15 cellular contexts compared by ENCODE assay signal in genomic region chr2:65107530-65107929, GRCh38. TPM values are rescaled to one million over a fixed set of nuclear protein-coding genes. Genes with fewer than 3 reads are reported as not detected.
DNase-seq lines count a peak whose midpoint lies in the region; ATAC-seq, FAIRE-seq and TF ChIP-seq lines count a peak whose summit lies in the region.
"Had no signal": no experiment of that assay in that cellular context is flagged by ENCODE, and none has a peak within 500 bp of the region (broad histone marks: within the 10 kb centered on the region; RNA-seq: fewer than 3 reads in every experiment).

No MANE protein-coding gene starts in this region.

- H3K36me3 ChIP-seq in heart left ventricle (peaks cover 0 to 47% (median 20%) of the 10 kb centered on the region in 9 donors), lower lobe of right lung (peaks cover 26% of the 10 kb centered on the region), subcutaneous abdominal adipose tissue (ENCODE audit: control insufficient read depth in 5 of 5, insufficient read depth in 5 of 5, low read length in 5 of 5) (peaks cover 0 to 28% (median 11%) of the 10 kb centered on the region in 5 donors), Karpas-422 (ENCODE audit: insufficient read depth, low read length) (peaks cover 23% of the 10 kb centered on the region; the same call in 1 of the 2 replicates)

- peaks cover 34% of the 10 kb centered on the region for H4K20me1 ChIP-seq in Karpas-422 (ENCODE audit: insufficient read depth, low read depth, low read length)

- peak overlapping the region; percentile 52 for H3K27ac Mint-ChIP-seq in activated naive CD4-positive, alpha-beta T cell treated with anti-CD3 and anti-CD28 coated beads, Interleukin-2, amount 50 U/mL, for 24 hours
- no peak overlapping the region for H3K27ac Mint-ChIP-seq in activated naive CD4-positive, alpha-beta T cell treated with anti-CD3 and anti-CD28 coated beads for 36 hours

- WGBS in heart left ventricle, 4 donors: 89 to 91% (median 90%) methylated on average over 5 of the region's 5 CpGs

- H3K4me1 ChIP-seq in heart left ventricle (peaks cover 0 to 40% (median 17%) of the 10 kb centered on the region in 12 donors), lower lobe of right lung (peaks cover 30% of the 10 kb centered on the region), subcutaneous abdominal adipose tissue (ENCODE audit: control insufficient read depth in 5 of 5, insufficient read depth in 5 of 5, low read length in 5 of 5) (peaks cover 0 to 20% (median 13%) of the 10 kb centered on the region in 5 donors), Karpas-422 (ENCODE audit: low read length) (no peaks in the 10 kb centered on the region; the same call in 1 of the 2 replicates)

- CTCF ChIA-PET in activated naive CD4-positive, alpha-beta T cell treated with anti-CD3 and anti-CD28 coated beads for 36 hours (lab: Charles Lee): interaction anchor here (0.7 kb wide), 1 partner anchor 616 kb away, joined by 4 read pairs; no protein-coding TSS in a partner anchor

- peak in 3 of 4 donors; percentile 41 to 53 (median 45) for ATAC-seq in heart left ventricle
- ATAC-seq in lower lobe of right lung: peak; percentile 67 to 79
- no peak for ATAC-seq in activated CD4-positive, CD25-positive, alpha-beta regulatory T cell treated with anti-CD3 and anti-CD28 coated beads, Interleukin-2, amount 50 U/mL, for 24 hours

- H3K9me2 ChIP-seq in Karpas-422 (replicated peaks; ENCODE audit: insufficient read depth, low read length): no peaks in the 10 kb centered on the region

- H3K9ac ChIP-seq in subcutaneous abdominal adipose tissue (ENCODE audit: low read length in 5 of 5): no peak overlapping the region
- no peak overlapping the region for H3K9ac ChIP-seq in Karpas-422 (ENCODE audit: low read length)

- peaks cover 97% of the 10 kb centered on the region for H3K79me2 ChIP-seq in Karpas-422 (ENCODE audit: low read length)

- no peak overlapping the region for H3K4me2 ChIP-seq in Karpas-422 (ENCODE audit: low read depth, low read length, poor library complexity, severe bottlenecking)

- H3K27me3 ChIP-seq in heart left ventricle (no peaks in the 10 kb centered on the region), lower lobe of right lung (ENCODE audit: low read depth) (no peaks in the 10 kb centered on the region), subcutaneous abdominal adipose tissue (ENCODE audit: control insufficient read depth in 5 of 5, insufficient read depth in 4 of 5, low read length in 5 of 5) (no peaks in the 10 kb centered on the region), Karpas-422 (ENCODE audit: low read length) (no peaks in the 10 kb centered on the region)

- H3K9me3 Mint-ChIP-seq in activated naive CD4-positive, alpha-beta T cell treated with anti-CD3 and anti-CD28 coated beads, Interleukin-2, amount 50 U/mL, for 24 hours: no peaks in the 10 kb centered on the region
- H3K9me3 Mint-ChIP-seq in activated naive CD4-positive, alpha-beta T cell treated with anti-CD3 and anti-CD28 coated beads for 36 hours: no peaks in the 10 kb centered on the region

- H3K4me3 Mint-ChIP-seq in activated naive CD4-positive, alpha-beta T cell treated with anti-CD3 and anti-CD28 coated beads, Interleukin-2, amount 50 U/mL, for 24 hours: no peak overlapping the region
- H3K4me3 Mint-ChIP-seq in activated naive CD4-positive, alpha-beta T cell treated with anti-CD3 and anti-CD28 coated beads for 36 hours: no peak overlapping the region

- TF ChIP-seq CTCF in heart left ventricle (IDR thresholded peaks at IDR 0.05): no peak
- TF ChIP-seq CTCF in lower lobe of right lung (IDR thresholded peaks at IDR 0.05): no peak

- H3K36me3 Mint-ChIP-seq in activated naive CD4-positive, alpha-beta T cell treated with anti-CD3 and anti-CD28 coated beads, Interleukin-2, amount 50 U/mL, for 24 hours: peaks cover under 1% of the 10 kb centered on the region
- peaks cover 17% of the 10 kb centered on the region for H3K36me3 Mint-ChIP-seq in activated naive CD4-positive, alpha-beta T cell treated with anti-CD3 and anti-CD28 coated beads for 36 hours (ENCODE audit: low read depth)

- no peak for DNase-seq in activated naive CD4-positive, alpha-beta T cell treated with anti-CD3 and anti-CD28 coated beads for 36 hours
- no peak for DNase-seq in heart left ventricle
- DNase-seq in lower lobe of right lung: no peak
- no peak for DNase-seq in Karpas-422
- no peak for DNase-seq in GM19239 (ENCODE audit: insufficient read length, low spot score)
- DNase-seq: C1 segment of cervical spinal cord, DMS 273 treated with DMSO at 0.1 percent for 48 hours, KBM-7, NCI-H1048, NCI-H345, NCI-H526 treated with DMSO at 0.1 percent for 48 hours had no signal

- intact Hi-C loops in activated naive CD4-positive, alpha-beta T cell treated with anti-CD3 and anti-CD28 coated beads for 36 hours (cut with micrococcal nuclease): no loop called here
- intact Hi-C loops in heart left ventricle (cut with DNase I): no loop called here
- intact Hi-C loops in lower lobe of right lung (cut with DNase I): no loop called here

- no peak overlapping the region for H2AFZ ChIP-seq in Karpas-422 (ENCODE audit: low read length)

- H3K4me3 ChIP-seq in heart left ventricle (no peak overlapping the region), lower lobe of right lung (no peak overlapping the region), subcutaneous abdominal adipose tissue (ENCODE audit: low read depth in 1 of 5, low read length in 5 of 5) (no peak overlapping the region), Karpas-422 (ENCODE audit: low read length) (no peak overlapping the region)

- no peak for TF ChIP-seq POLR2A in heart left ventricle (IDR thresholded peaks at IDR 0.05)

- no peak overlapping the region for H3K27ac ChIP-seq in heart left ventricle
- H3K27ac ChIP-seq in lower lobe of right lung: no peak overlapping the region
- peak overlapping the region; percentile 16 for H3K27ac ChIP-seq in subcutaneous abdominal adipose tissue (ENCODE audit: low read depth, low read length)
- H3K27ac ChIP-seq in Karpas-422 (ENCODE audit: low read length): no peak overlapping the region

- H3K4me1 Mint-ChIP-seq in activated naive CD4-positive, alpha-beta T cell treated with anti-CD3 and anti-CD28 coated beads, Interleukin-2, amount 50 U/mL, for 24 hours: peaks cover 57% of the 10 kb centered on the region
- H3K4me1 Mint-ChIP-seq in activated naive CD4-positive, alpha-beta T cell treated with anti-CD3 and anti-CD28 coated beads for 36 hours (ENCODE audit: low read depth): peaks cover 30% of the 10 kb centered on the region

- no peak for FAIRE-seq in GM19239 (lab: Jason Lieb, UNC)
- FAIRE-seq: H54 had no signal

- H3K9me3 ChIP-seq in heart left ventricle (no peaks in the 10 kb centered on the region), lower lobe of right lung (no peaks in the 10 kb centered on the region), subcutaneous abdominal adipose tissue (ENCODE audit: control insufficient read depth in 5 of 5, low read length in 5 of 5) (no peaks in the 10 kb centered on the region), Karpas-422 (ENCODE audit: low read length) (no peaks in the 10 kb centered on the region)

- H3K27me3 Mint-ChIP-seq in activated naive CD4-positive, alpha-beta T cell treated with anti-CD3 and anti-CD28 coated beads, Interleukin-2, amount 50 U/mL, for 24 hours: no peaks in the 10 kb centered on the region
- H3K27me3 Mint-ChIP-seq in activated naive CD4-positive, alpha-beta T cell treated with anti-CD3 and anti-CD28 coated beads for 36 hours (ENCODE audit: low read depth): no peaks in the 10 kb centered on the region

RNA-seq across cellular contexts. Expression of gene RAB1A, which starts 22.4 kb away (rescaled TPM):
- total RNA-seq in activated naive CD4-positive, alpha-beta T cell treated with anti-CD3 and anti-CD28 coated beads for 36 hours: 10 to 100 TPM; 60.8 to 61.3 TPM
- total RNA-seq in heart left ventricle (100 to 1,000 TPM in 6 of 9 donors, 10 to 100 TPM in 3; 49.0 to 137 (median 118) TPM), lower lobe of right lung (145 TPM)
- 100 to 1,000 TPM in 1 of 2 donors, 10 to 100 TPM in 1; 87.7 to 164 TPM for polyA plus RNA-seq in heart left ventricle
- total RNA-seq in Karpas-422 (2014; rRNA removed; shearing (Covaris generic); ENCODE audit: low replicate concordance): 40.1 and 79.1 TPM in 2 replicates

RNA-seq across cellular contexts. Expression of gene CEP68, which starts 51.3 kb away (rescaled TPM):
- 1 to 10 TPM; 6.0 to 7.3 TPM for total RNA-seq in activated naive CD4-positive, alpha-beta T cell treated with anti-CD3 and anti-CD28 coated beads for 36 hours
- 10 to 100 TPM; 14.0 to 26.8 (median 18.8) TPM for total RNA-seq in heart left ventricle
- 1 to 10 TPM; 6.5 to 7.6 TPM for polyA plus RNA-seq in heart left ventricle
- 12.6 TPM for total RNA-seq in lower lobe of right lung
- 23.4 and 25.8 TPM in 2 replicates for total RNA-seq in Karpas-422 (2014; rRNA removed; shearing (Covaris generic); ENCODE audit: low replicate concordance)

Comparison
In these comparisons a context has a peak if more than half of its experiments do, and no peak if none do; other contexts are left out.
1. ATAC-seq: peak in heart left ventricle (3 of 4) and lower lobe of right lung (2 of 2); none in activated CD4-positive, CD25-positive, alpha-beta regulatory T cell treated with anti-CD3 and anti-CD28 coated beads, Interleukin-2, amount 50 U/mL, for 24 hours (0 of 2).